In the genomic region with DNA sequence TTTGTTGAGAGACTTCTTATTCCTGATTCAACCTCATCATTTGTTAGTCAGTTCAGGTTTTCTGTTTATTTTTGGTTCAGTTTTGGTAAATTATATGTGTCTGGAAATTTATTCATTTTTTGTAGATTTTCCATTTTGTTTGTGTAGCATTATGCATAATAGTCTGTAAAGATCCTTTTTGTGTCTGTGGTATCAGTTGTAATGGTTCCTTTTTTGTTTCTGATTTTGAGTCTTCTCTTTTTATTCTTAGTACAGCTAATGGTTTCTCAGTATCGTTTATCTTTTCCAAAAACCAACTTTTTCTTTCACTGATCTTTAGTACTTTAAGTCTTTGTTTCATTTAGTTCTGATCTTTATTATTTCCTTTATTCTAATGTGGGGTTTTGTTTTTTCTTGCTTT, we compare ENCODE assay signal across 33 cellular contexts.
"Had no signal": no experiment of that assay in that cellular context is flagged by ENCODE, and none has a peak within 500 bp of the region (broad histone marks: within the 10 kb centered on the region; RNA-seq: fewer than 3 reads in every experiment).

No MANE protein-coding gene starts in this region.

- H3K4me3 ChIP-seq: adrenal gland, body of pancreas, breast epithelium had no signal

- H3K27me3 ChIP-seq: adrenal gland, body of pancreas, brain microvascular endothelial cell, breast epithelium had no signal

- H3K9me3 ChIP-seq: adrenal gland had no signal

- ATAC-seq: activated CD8-positive, alpha-beta T cell treated with anti-CD3 and anti-CD28 coated beads for 36 hours; activated naive CD4-positive, alpha-beta T cell treated with anti-CD3 and anti-CD28 coated beads, Interleukin-2, amount 50 U/mL, for 72 hours; activated T-cell treated with anti-CD3 and anti-CD28 coated beads, Interleukin-2, amount 50 U/mL, for 4 hours; activated T-cell treated with anti-CD3 and anti-CD28 coated beads, Interleukin-2, amount 50 U/mL, for 72 hours; activated T-helper 17 cell treated with anti-CD3 and anti-CD28 coated beads, Interleukin-2, amount 50 U/mL, for 72 hours; body of pancreas had no signal

- H3K4me1 ChIP-seq: adrenal gland, body of pancreas, breast epithelium had no signal

- H3K36me3 ChIP-seq: adrenal gland, brain microvascular endothelial cell, breast epithelium had no signal

- FAIRE-seq: astrocyte, TTC549 had no signal

- H3K27ac ChIP-seq: adrenal gland, body of pancreas, brain microvascular endothelial cell, breast epithelium, VCaP had no signal

- DNase-seq: activated B cell treated with CpG ODN at 0.5 μM for 24 hours; activated CD4-positive, alpha-beta memory T cell treated with anti-CD3 and anti-CD28 coated beads for 36 hours; activated CD4-positive, alpha-beta T cell treated with anti-CD3 and anti-CD28 coated beads for 4 hours; activated CD4-positive, alpha-beta T cell treated with anti-CD3 and anti-CD28 coated beads, Interleukin-2, amount 10 ng/mL, durations not matched to agents 24 days and 14 days; activated CD4-positive, alpha-beta T cell treated with anti-CD3 and anti-CD28 coated beads, Interleukin-2, amount 50 U/mL, for 1 hour; activated CD4-positive, alpha-beta T cell treated with anti-CD3 and anti-CD28 coated beads, Interleukin-2, amount 50 U/mL, for 4 hours; activated CD4-positive, CD25-positive, alpha-beta regulatory T cell treated with anti-CD3 and anti-CD28 coated beads, Interleukin-2, amount 50 U/mL, for 72 hours; activated CD8-positive, alpha-beta memory T cell treated with anti-CD3 and anti-CD28 coated beads, Interleukin-2, amount 50 U/mL, for 4 hours; activated CD8-positive, alpha-beta T cell treated with anti-CD3 and anti-CD28 coated beads for 36 hours; activated effector memory CD4-positive, alpha-beta T cell treated with anti-CD3 and anti-CD28 coated beads, Interleukin-2, amount 50 U/mL, for 16 hours; activated gamma-delta T cell treated with Interleukin-2 at 50 U/mL for 16 hours; activated naive CD4-positive, alpha-beta T cell; activated naive CD4-positive, alpha-beta T cell treated with anti-CD3 and anti-CD28 coated beads for 36 hours; activated naive CD4-positive, alpha-beta T cell treated with anti-CD3 and anti-CD28 coated beads, Interleukin-2, amount 50 U/mL, for 16 hours; activated naive CD8-positive, alpha-beta T cell treated with anti-CD3 and anti-CD28 coated beads for 36 hours; activated T-cell treated with anti-CD3 and anti-CD28 coated beads for 4 hours; activated T-cell treated with anti-CD3 and anti-CD28 coated beads, Interleukin-2, amount 50 U/mL, for 1 hour; activated T-cell treated with anti-CD3 and anti-CD28 coated beads, Interleukin-2, amount 50 U/mL, for 4 hours; activated T-cell treated with anti-CD3 and anti-CD28 coated beads, Interleukin-2, amount 50 U/mL, for 72 hours; adrenal gland; amniotic stem cell; aorta; body of pancreas; brain microvascular endothelial cell; central memory CD4-positive, alpha-beta T cell; T-helper 2 cell; T-helper 9 cell had no signal
